1 cellular context compared by ENCODE assay signal in genomic region chr10:62008943-62009342, GRCh38.
TF ChIP-seq lines count a peak whose summit lies in the region.

No MANE protein-coding gene starts in this region.

TF ChIP-seq in H1, 55 proteins besides CTCF, POLR2A, EP300 and RAD21:
- no peak for TF ChIP-seq PHF8 (conservative IDR thresholded peaks at IDR 0.05; ENCODE audit: low read depth, low read length)
- no peak for TF ChIP-seq KDM5A (IDR thresholded peaks at IDR 0.05; ENCODE audit: low read length)
- TF ChIP-seq ATF2 (IDR thresholded peaks at IDR 0.05; ENCODE audit: low read length), result no peak
- TF ChIP-seq GTF2F1 (IDR thresholded peaks at IDR 0.05; ENCODE audit: borderline replicate concordance, low read depth, low read length), result no peak
- TF ChIP-seq SAP30 (IDR thresholded peaks at IDR 0.05; ENCODE audit: insufficient read depth, insufficient replicate concordance, low read length), result no peak
- TF ChIP-seq HDAC2 (IDR thresholded peaks at IDR 0.05; ENCODE audit: borderline replicate concordance in 1 of 2, low read depth in 2 of 2, low read length in 2 of 2), result no peak
- no peak for TF ChIP-seq TAF1 (IDR thresholded peaks at IDR 0.05; ENCODE audit: low read depth, low read length)
- TF ChIP-seq EZH2 (IDR thresholded peaks at IDR 0.05; ENCODE audit: low read depth, low read length, severe bottlenecking), result no peak
- no peak for TF ChIP-seq KDM1A (IDR thresholded peaks at IDR 0.05; ENCODE audit: borderline replicate concordance, low read length)
- TF ChIP-seq RBBP5 (IDR thresholded peaks at IDR 0.05; ENCODE audit: borderline replicate concordance, low read depth, low read length), result no peak
- TF ChIP-seq YY1 (IDR thresholded peaks at IDR 0.05; ENCODE audit: low read depth, low read length), result no peak
